ENCODE assay signal across 9 cellular contexts in genomic region chr15:45168286-45168685, GRCh38. TPM values are rescaled to one million over a fixed set of nuclear protein-coding genes. Genes with fewer than 3 reads are reported as not detected.
DNase-seq lines count a peak whose midpoint lies in the region; ATAC-seq and TF ChIP-seq lines count a peak whose summit lies in the region.
"Had no signal": no experiment of that assay in that cellular context is flagged by ENCODE, and none has a peak within 500 bp of the region (broad histone marks: within the 10 kb centered on the region; RNA-seq: fewer than 3 reads in every experiment).

No MANE protein-coding gene starts in this region.

- H3K27ac ChIP-seq in A673 (ENCODE audit: low read depth, low read length, poor library complexity, severe bottlenecking) (peak overlapping the region; percentile 96), muscle layer of colon (ENCODE audit: low read depth, low read length) (peak overlapping the region; percentile 98), upper lobe of right lung (no peak overlapping the region)

- no peaks in the 10 kb centered on the region for H3K9me3 Mint-ChIP-seq in activated B cell treated with CpG ODN at 0.5 μM for 24 hours

- no TSS peak for BruUV-seq in A673 (replicated peaks; lab: Mats Ljungman, UMichigan)

- H3K4me3 ChIP-seq in A673 (ENCODE audit: low read depth, low read length, poor library complexity, severe bottlenecking) (no peak overlapping the region), muscle layer of colon (ENCODE audit: low read depth in 1 of 2, low read length in 2 of 2) (no peak overlapping the region), upper lobe of right lung (no peak overlapping the region)

- peaks cover 6% of the 10 kb centered on the region for H3K36me3 ChIP-seq in A673 (ENCODE audit: insufficient read depth, low read length, poor library complexity, severe bottlenecking)
- H3K36me3 ChIP-seq in muscle layer of colon (ENCODE audit: insufficient read depth, low read length) = peaks cover 5% of the 10 kb centered on the region
- H3K36me3 ChIP-seq in upper lobe of right lung = no peaks in the 10 kb centered on the region

- H3K27me3 ChIP-seq in A673 (replicated peaks; ENCODE audit: insufficient read depth, low read depth, low read length, poor library complexity) (no peaks in the 10 kb centered on the region), muscle layer of colon (ENCODE audit: control insufficient read depth in 1 of 2, insufficient read depth in 2 of 2, low read length in 2 of 2) (no peaks in the 10 kb centered on the region), upper lobe of right lung (no peaks in the 10 kb centered on the region)

- no peak for DNase-seq in A673 (ENCODE audit: low spot score)
- DNase-seq in activated B cell treated with CpG ODN at 0.5 μM for 24 hours = no peak
- no peak for DNase-seq in GF-D8 (lab: John Stamatoyannopoulos, UW)
- no peak for DNase-seq in upper lobe of right lung
- DNase-seq: T-helper 9 cell had no signal

- H3K4me3 Mint-ChIP-seq in activated B cell treated with CpG ODN at 0.5 μM for 24 hours = no peak overlapping the region

- H3K9me3 ChIP-seq in A673 (ENCODE audit: low read depth, low read length, poor library complexity, severe bottlenecking) = no peaks in the 10 kb centered on the region
- H3K9me3 ChIP-seq in muscle layer of colon (ENCODE audit: low read length) = no peaks in the 10 kb centered on the region
- no peaks in the 10 kb centered on the region for H3K9me3 ChIP-seq in upper lobe of right lung

- no peak for ATAC-seq in activated B cell treated with CpG ODN at 0.5 μM for 24 hours (ENCODE audit: low read depth)
- ATAC-seq in GM19455 (IDR thresholded peaks at IDR 0.05; ENCODE audit: unreplicated experiment) = no peak
- ATAC-seq in upper lobe of right lung = no peak

- POLR2A ChIA-PET in A673 (lab: Charles Lee; ENCODE audit: low non-redundant PET) (no interaction called here), activated B cell treated with CpG ODN at 0.5 μM for 24 hours (lab: Charles Lee) (interaction anchor here (0.5 to 3.4 kb wide), 7 partner anchors 17 to 880 kb away, joined by 3 to 24 read pairs (median 8); partner anchors contain the start of gene GOLM2)

- H3K4me1 Mint-ChIP-seq in activated B cell treated with CpG ODN at 0.5 μM for 24 hours = peaks cover 29% of the 10 kb centered on the region

- H3K9ac ChIP-seq in muscle layer of colon (ENCODE audit: low read length) = no peak overlapping the region

- peaks cover 21% of the 10 kb centered on the region for H3K4me1 ChIP-seq in A673 (ENCODE audit: insufficient read depth, low read length, poor library complexity, severe bottlenecking)
- H3K4me1 ChIP-seq in muscle layer of colon (ENCODE audit: insufficient read depth, low read length) = peaks cover 20% of the 10 kb centered on the region
- peaks cover 13% of the 10 kb centered on the region for H3K4me1 ChIP-seq in upper lobe of right lung

- intact Hi-C loops in A673 (cut with micrococcal nuclease; ENCODE audit: unreplicated experiment) = loop anchor here (5.0 kb wide), 1 partner anchor 289 kb away; no protein-coding TSS in a partner anchor
- intact Hi-C loops in activated B cell treated with CpG ODN at 0.5 μM for 24 hours (cut with micrococcal nuclease) = no loop called here
- intact Hi-C loops in upper lobe of right lung (cut with DNase I) = no loop called here

- CTCF ChIA-PET in A673 (lab: Charles Lee) = interaction anchor here (0.6 to 1.6 kb wide), 3 partner anchors 50 to 346 kb away, joined by 3 to 6 read pairs (median 3); no protein-coding TSS in a partner anchor
- CTCF ChIA-PET in activated B cell treated with CpG ODN at 0.5 μM for 24 hours (lab: Charles Lee) = interaction anchor here (0.7 to 1.4 kb wide), 10 partner anchors 17 to 234 kb away, joined by 3 to 6 read pairs (median 3); partner anchors contain the start of gene SHF

- no peaks in the 10 kb centered on the region for H3K36me3 Mint-ChIP-seq in activated B cell treated with CpG ODN at 0.5 μM for 24 hours (ENCODE audit: low read depth)

- TF ChIP-seq CTCF in A673 (conservative IDR thresholded peaks at IDR 0.05; ENCODE audit: low read depth, low read length) (no peak), activated B cell treated with CpG ODN at 0.5 μM for 24 hours (IDR thresholded peaks at IDR 0.05) (no peak), upper lobe of right lung (IDR thresholded peaks at IDR 0.05) (no peak)

- H3K27me3 Mint-ChIP-seq in activated B cell treated with CpG ODN at 0.5 μM for 24 hours = no peaks in the 10 kb centered on the region
- H3K27me3 Mint-ChIP-seq: activated naive CD8-positive, alpha-beta T cell had no signal

- peak overlapping the region; percentile 13 for H3K27ac Mint-ChIP-seq in activated B cell treated with CpG ODN at 0.5 μM for 24 hours

RNA-seq across cellular contexts. Expression of gene SHF, which starts 19.5 kb away (rescaled TPM):
- total RNA-seq in A673 (2021) = 42.9 and 43.2 TPM in 2 replicates
- 5.8 and 8.5 TPM in 2 replicates for total RNA-seq in activated B cell treated with CpG ODN at 0.5 μM for 24 hours
- 7.1 TPM for total RNA-seq in upper lobe of right lung

RNA-seq across cellular contexts. Expression of gene DUOX1, which starts 38.5 kb away (rescaled TPM):
- 1.4 and 1.7 TPM in 2 replicates for total RNA-seq in A673 (2021)
- 0.11 and 0.39 TPM in 2 replicates for total RNA-seq in activated B cell treated with CpG ODN at 0.5 μM for 24 hours
- total RNA-seq in upper lobe of right lung = 327 TPM
- total RNA-seq: frontal cortex had no signal

RNA-seq across cellular contexts. Expression of gene DUOXA1, which starts 38.6 kb away (rescaled TPM):
- total RNA-seq in A673 (2021) (0.95 and 1.1 TPM in 2 replicates), activated B cell treated with CpG ODN at 0.5 μM for 24 hours (0.15 and 0.33 TPM in 2 replicates), upper lobe of right lung (138 TPM)
- total RNA-seq: frontal cortex had no signal

RNA-seq across cellular contexts. Expression of gene DUOXA2, which starts 54.2 kb away (rescaled TPM):
- total RNA-seq in A673 (2021) (not detected in 2 replicates), activated B cell treated with CpG ODN at 0.5 μM for 24 hours (not detected in 2 replicates), upper lobe of right lung (not detected)
- total RNA-seq: frontal cortex had no signal

RNA-seq across cellular contexts. Expression of gene DUOX2, which starts 54.3 kb away (rescaled TPM):
- total RNA-seq in A673 (2021) (0.98 and 0.99 TPM in 2 replicates), activated B cell treated with CpG ODN at 0.5 μM for 24 hours (not detected in 2 replicates), upper lobe of right lung (3.8 TPM)
- total RNA-seq: frontal cortex had no signal

Comparison
In these comparisons a context has a peak if more than half of its experiments do, and no peak if none do; other contexts are left out.
1. RNA of gene DUOX1, which starts 38.5 kb away (total RNA-seq): 327 TPM in upper lobe of right lung (single experiment); 1.4 to 1.7 TPM in A673 and 0.11 to 0.39 TPM in activated B cell treated with CpG ODN at 0.5 μM for 24 hours; every median in the first group is over 100 times any median in the second.
2. RNA of gene DUOXA1, which starts 38.6 kb away (total RNA-seq): 138 TPM in upper lobe of right lung (single experiment); 0.95 to 1.1 TPM in A673 and 0.15 to 0.33 TPM in activated B cell treated with CpG ODN at 0.5 μM for 24 hours; every median in the first group is over 10 times any median in the second.